In genomic region chr12:57726151-57726883, GRCh38 we compare ENCODE assay signal across 2 cellular contexts.
TF ChIP-seq lines count a peak whose summit lies in the region.

No MANE protein-coding gene starts in this region.

TF ChIP-seq in SK-N-SH, 30 proteins besides CTCF, POLR2A, EP300 and RAD21:
- peak; percentile 44 for TF ChIP-seq POLR2AphosphoS5 (IDR thresholded peaks at IDR 0.05; ENCODE audit: low read depth, low read length)
- peak; percentile 30; the same call in 1 of the 2 replicates for TF ChIP-seq ELF1 (IDR thresholded peaks at IDR 0.05)
- TF ChIP-seq TAF1 (IDR thresholded peaks at IDR 0.05; ENCODE audit: borderline replicate concordance, low read depth, low read length) = peak; percentile 50; the same call in 1 of the 2 replicates
- 0 out of 2 replicates have a peak, but pooled peaks have one; percentile 13 for TF ChIP-seq RFX5 (IDR thresholded peaks at IDR 0.05; ENCODE audit: low read length)
- TF ChIP-seq, protein P1, sequence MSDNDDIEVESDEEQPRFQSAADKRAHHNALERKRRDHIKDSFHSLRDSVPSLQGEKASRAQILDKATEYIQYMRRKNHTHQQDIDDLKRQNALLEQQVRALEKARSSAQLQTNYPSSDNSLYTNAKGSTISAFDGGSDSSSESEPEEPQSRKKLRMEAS (IDR thresholded peaks at IDR 0.05; ENCODE audit: low read depth) = peak; percentile 42
- TF ChIP-seq REST (IDR thresholded peaks at IDR 0.05; ENCODE audit: low read depth, low read length) = 0 out of 2 replicates have a peak, but pooled peaks have one; percentile 17
- no peak for TF ChIP-seq FOSL2 (IDR thresholded peaks at IDR 0.05; ENCODE audit: borderline replicate concordance, low read depth)
- TF ChIP-seq SMC3 (IDR thresholded peaks at IDR 0.05; ENCODE audit: low read depth, low read length) = peak; percentile 28; the same call in 1 of the 2 replicates
- peak; percentile 71 for TF ChIP-seq MXI1 (IDR thresholded peaks at IDR 0.05; ENCODE audit: low read depth, low read length)
- TF ChIP-seq, protein P2, sequence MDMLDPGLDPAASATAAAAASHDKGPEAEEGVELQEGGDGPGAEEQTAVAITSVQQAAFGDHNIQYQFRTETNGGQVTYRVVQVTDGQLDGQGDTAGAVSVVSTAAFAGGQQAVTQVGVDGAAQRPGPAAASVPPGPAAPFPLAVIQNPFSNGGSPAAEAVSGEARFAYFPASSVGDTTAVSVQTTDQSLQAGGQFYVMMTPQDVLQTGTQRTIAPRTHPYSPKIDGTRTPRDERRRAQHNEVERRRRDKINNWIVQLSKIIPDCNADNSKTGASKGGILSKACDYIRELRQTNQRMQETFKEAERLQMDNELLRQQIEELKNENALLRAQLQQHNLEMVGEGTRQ (IDR thresholded peaks at IDR 0.05; ENCODE audit: borderline replicate concordance, low read depth, low read length) = no peak
- peak; percentile 28; the same call in 1 of the 2 replicates for TF ChIP-seq SIN3A (IDR thresholded peaks at IDR 0.05; ENCODE audit: borderline replicate concordance, low read depth, low read length)
- TF ChIP-seq, protein P3, sequence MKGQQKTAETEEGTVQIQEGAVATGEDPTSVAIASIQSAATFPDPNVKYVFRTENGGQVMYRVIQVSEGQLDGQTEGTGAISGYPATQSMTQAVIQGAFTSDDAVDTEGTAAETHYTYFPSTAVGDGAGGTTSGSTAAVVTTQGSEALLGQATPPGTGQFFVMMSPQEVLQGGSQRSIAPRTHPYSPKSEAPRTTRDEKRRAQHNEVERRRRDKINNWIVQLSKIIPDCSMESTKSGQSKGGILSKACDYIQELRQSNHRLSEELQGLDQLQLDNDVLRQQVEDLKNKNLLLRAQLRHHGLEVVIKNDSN (IDR thresholded peaks at IDR 0.05; ENCODE audit: borderline replicate concordance, low read depth) = peak; percentile 44; the same call in 1 of the 2 replicates
- 0 out of 2 replicates have a peak, but pooled peaks have one; percentile 30 for TF ChIP-seq GABPA (IDR thresholded peaks at IDR 0.05; ENCODE audit: low read depth)
- no peak for TF ChIP-seq EZH2phosphoT487 (IDR thresholded peaks at IDR 0.05; ENCODE audit: borderline replicate concordance, low read depth)

TF ChIP-seq in H1, 55 proteins besides CTCF, POLR2A, EP300 and RAD21 (continues in another document):
- TF ChIP-seq JUN (IDR thresholded peaks at IDR 0.05; ENCODE audit: low read depth, low read length) (no peak), EZH2 (IDR thresholded peaks at IDR 0.05; ENCODE audit: low read depth, low read length, severe bottlenecking) (no peak), RFX5 (IDR thresholded peaks at IDR 0.05; ENCODE audit: borderline replicate concordance, low read depth, low read length) (no peak), SP4 (IDR thresholded peaks at IDR 0.05; ENCODE audit: low read length) (no peak), CBX5 (IDR thresholded peaks at IDR 0.05; ENCODE audit: low read depth, low read length) (no peak), TEAD4 (IDR thresholded peaks at IDR 0.05; ENCODE audit: low read depth, low read length) (no peak), CBX8 (IDR thresholded peaks at IDR 0.05; ENCODE audit: borderline replicate concordance, low read depth, low read length) (no peak), ATF2 (IDR thresholded peaks at IDR 0.05; ENCODE audit: low read length) (no peak), KDM5A (IDR thresholded peaks at IDR 0.05; ENCODE audit: low read length) (no peak), ASH2L (IDR thresholded peaks at IDR 0.05; ENCODE audit: low read length) (peak; percentile 39), TAF1 (IDR thresholded peaks at IDR 0.05; ENCODE audit: low read depth, low read length) (no peak), ATF3 (IDR thresholded peaks at IDR 0.05; ENCODE audit: insufficient read depth, low read depth, low read length) (no peak), HDAC6 (IDR thresholded peaks at IDR 0.05; ENCODE audit: low read depth, low read length) (no peak), SIRT6 (IDR thresholded peaks at IDR 0.05; ENCODE audit: low read length) (no peak), GTF2F1 (IDR thresholded peaks at IDR 0.05; ENCODE audit: borderline replicate concordance, low read depth, low read length) (no peak), CEBPB (IDR thresholded peaks at IDR 0.05; ENCODE audit: low read depth, low read length) (no peak), SIX5 (IDR thresholded peaks at IDR 0.05; ENCODE audit: low read depth, low read length) (no peak), CTBP2 (IDR thresholded peaks at IDR 0.05; ENCODE audit: borderline replicate concordance, insufficient read depth, insufficient read length, low read length) (no peak), SUZ12 (IDR thresholded peaks at IDR 0.05; ENCODE audit: low read length) (no peak), NRF1 (IDR thresholded peaks at IDR 0.05; ENCODE audit: low read depth, low read length) (no peak), EGR1 (IDR thresholded peaks at IDR 0.05; ENCODE audit: borderline replicate concordance, low read depth, low read length) (no peak), MAFK (IDR thresholded peaks at IDR 0.05; ENCODE audit: low read depth, low read length) (no peak), SP1 (IDR thresholded peaks at IDR 0.05; ENCODE audit: low read depth, low read length) (no peak), TBP (IDR thresholded peaks at IDR 0.05; ENCODE audit: low read depth, low read length) (0 out of 2 replicates have a peak, but pooled peaks have one; percentile 11), TCF12 (IDR thresholded peaks at IDR 0.05; ENCODE audit: low read depth, low read length) (no peak), POLR2AphosphoS5 (IDR thresholded peaks at IDR 0.05; ENCODE audit: low read depth, low read length) (no peak), CREB1 (IDR thresholded peaks at IDR 0.05) (no peak), SRF (IDR thresholded peaks at IDR 0.05; ENCODE audit: low read depth, low read length) (no peak), YY1 (IDR thresholded peaks at IDR 0.05; ENCODE audit: low read depth, low read length) (peak; percentile 53; the same call in 1 of the 2 replicates), CHD2 (IDR thresholded peaks at IDR 0.05; ENCODE audit: low read length) (no peak), CHD7 (IDR thresholded peaks at IDR 0.05; ENCODE audit: insufficient replicate concordance, low read length) (no peak), ZNF274 (IDR thresholded peaks at IDR 0.05; ENCODE audit: borderline replicate concordance, extremely low read depth, low read length) (no peak), HDAC2 (IDR thresholded peaks at IDR 0.05; ENCODE audit: borderline replicate concordance in 1 of 2, low read depth in 2 of 2, low read length in 2 of 2) (peak in 1 of 2 experiments; percentile 70; a peak in 1 of 4 replicates), PHF8 (conservative IDR thresholded peaks at IDR 0.05; ENCODE audit: low read depth, low read length) (no peak), RNF2 (IDR thresholded peaks at IDR 0.05; ENCODE audit: borderline replicate concordance, low read depth, low read length, missing control alignments, poor library complexity, severe bottlenecking) (no peak), SIN3A (conservative IDR thresholded peaks at IDR 0.05 in 1 of 2, IDR thresholded peaks at IDR 0.05 in 1 of 2; ENCODE audit: low read depth in 1 of 2, low read length in 2 of 2) (peak; percentile 42 to 82; a peak in 1 of 4 replicates), SP2 (IDR thresholded peaks at IDR 0.05; ENCODE audit: low read length) (no peak), RXRA (IDR thresholded peaks at IDR 0.05; ENCODE audit: insufficient read depth, low read depth, low read length) (no peak), NANOG (IDR thresholded peaks at IDR 0.05; ENCODE audit: insufficient read depth, low read depth, low read length, poor library complexity, severe bottlenecking) (no peak), POU5F1 (IDR thresholded peaks at IDR 0.05; ENCODE audit: low read depth, low read length) (no peak), GABPA (IDR thresholded peaks at IDR 0.05; ENCODE audit: borderline replicate concordance, insufficient read depth, low read length) (0 out of 2 replicates have a peak, but pooled peaks have one; percentile 41)
- TF ChIP-seq, protein P1 (IDR thresholded peaks at IDR 0.05) = no peak; the same call in 1 of the 2 replicates
- TF ChIP-seq, protein P2 (IDR thresholded peaks at IDR 0.05; ENCODE audit: low read length) = no peak
